ENCODE assay signal across 9 cellular contexts in genomic region chrX:91770619-91771488, GRCh38. TPM values are rescaled to one million over a fixed set of nuclear protein-coding genes. Genes with fewer than 3 reads are reported as not detected.
A peak's percentile ranks its signal among the peaks of the same experiment; 100 is the strongest.
DNase-seq lines count a peak whose midpoint lies in the region; ATAC-seq and TF ChIP-seq lines count a peak whose summit lies in the region.
"Not testable (repeated sequence)": the region's sequence is repeated elsewhere in the genome, so short reads cannot be mapped to it uniquely, and the experiment has no call there.
"Had no signal": no experiment of that assay in that cellular context is flagged by ENCODE, and none has a peak within 500 bp of the region (broad histone marks: within the 10 kb centered on the region; RNA-seq: fewer than 3 reads in every experiment).

No MANE protein-coding gene starts in this region.

- TF ChIP-seq CTCF in GM23338 (conservative IDR thresholded peaks at IDR 0.05; ENCODE audit: low read depth in 2 of 2): not testable (repeated sequence)
- TF ChIP-seq CTCF in gastroesophageal sphincter (IDR thresholded peaks at IDR 0.05) (peak in 1 of 4 experiments; percentile 34), nephron (IDR thresholded peaks at IDR 0.05; ENCODE audit: unreplicated experiment in 3 of 3) (peak; percentile 29 to 57 (median 36))

- not testable (repeated sequence) for H3K27me3 Mint-ChIP-seq in CD4-positive, alpha-beta memory T cell; GM23338 (ENCODE audit: insufficient read depth, low read depth, poor library complexity); activated CD8-positive, alpha-beta memory T cell treated with anti-CD3 and anti-CD28 coated beads, Interleukin-2, amount 10 ng/mL, durations not matched to agents 7 days and 5 days; nephron (ENCODE audit: low read depth)

- H3K4me3 Mint-ChIP-seq in CD4-positive, alpha-beta memory T cell: peak overlapping the region in 7 of 8 donors; percentile 39 to 68 (median 66)
- H3K4me3 Mint-ChIP-seq in GM23338 (peak overlapping the region; percentile 34; the same call in 1 of the 3 replicates), nephron (peak overlapping the region; percentile 63 to 75 (median 65))
- not testable (repeated sequence) for H3K4me3 Mint-ChIP-seq in activated CD8-positive, alpha-beta memory T cell treated with anti-CD3 and anti-CD28 coated beads, Interleukin-2, amount 10 ng/mL, durations not matched to agents 7 days and 5 days

- H3K4me2 ChIP-seq in GM23338: not testable (repeated sequence)

- peak in 4 of 5 donors; percentile 16 to 20 (median 18) for DNase-seq in CD4-positive, alpha-beta memory T cell
- not testable (repeated sequence) for DNase-seq in GM23338 (ENCODE audit: low spot score); activated CD8-positive, alpha-beta memory T cell treated with anti-CD3 and anti-CD28 coated beads, Interleukin-2, amount 10 ng/mL, durations not matched to agents 7 days and 5 days
- peak; percentile 0 for DNase-seq in LHCN-M2 (ENCODE audit: low read depth)

- H4K20me1 ChIP-seq in GM23338 (replicated peaks; ENCODE audit: insufficient read depth): not testable (repeated sequence)

- H3F3A ChIP-seq in GM23338 (replicated peaks; ENCODE audit: low read depth): not testable (repeated sequence)

- H3K27ac ChIP-seq in CD4-positive, alpha-beta memory T cell (ENCODE audit: low read depth, low read length); GM23338 (ENCODE audit: low read depth); gastroesophageal sphincter: not testable (repeated sequence)

- not testable (repeated sequence) for H2AFZ ChIP-seq in GM23338

- H3K27ac Mint-ChIP-seq in CD4-positive, alpha-beta memory T cell; GM23338; activated CD8-positive, alpha-beta memory T cell treated with anti-CD3 and anti-CD28 coated beads, Interleukin-2, amount 10 ng/mL, durations not matched to agents 7 days and 5 days; nephron: not testable (repeated sequence)

- intact Hi-C loops in CD4-positive, alpha-beta memory T cell (cut with micrococcal nuclease): not testable (repeated sequence)

- peak; percentile 96 for ATAC-seq in GM19324 (IDR thresholded peaks at IDR 0.05; ENCODE audit: low FRiP score, unreplicated experiment)
- peak; percentile 86 for ATAC-seq in GM23338
- peak; percentile 99 for ATAC-seq in HG03095 (IDR thresholded peaks at IDR 0.05; ENCODE audit: unreplicated experiment)
- peak; percentile 93 for ATAC-seq in activated CD8-positive, alpha-beta memory T cell treated with anti-CD3 and anti-CD28 coated beads, Interleukin-2, amount 10 ng/mL, durations not matched to agents 7 days and 5 days
- ATAC-seq in gastroesophageal sphincter: peak; percentile 58

- H3K36me3 ChIP-seq in CD4-positive, alpha-beta memory T cell (ENCODE audit: insufficient read depth, low read length); GM23338 (ENCODE audit: insufficient read depth); gastroesophageal sphincter: not testable (repeated sequence)

- H3K27me3 ChIP-seq in CD4-positive, alpha-beta memory T cell (ENCODE audit: insufficient read depth, low read length); GM23338 (ENCODE audit: insufficient read depth); gastroesophageal sphincter: not testable (repeated sequence)

- not testable (repeated sequence) for H3K79me2 ChIP-seq in GM23338 (replicated peaks; ENCODE audit: insufficient read depth)

- not testable (repeated sequence) for TF ChIP-seq EP300 in gastroesophageal sphincter (IDR thresholded peaks at IDR 0.05)

- not testable (repeated sequence) for H3K9me3 ChIP-seq in CD4-positive, alpha-beta memory T cell (ENCODE audit: control insufficient read depth in 1 of 2, low read length in 2 of 2); gastroesophageal sphincter

- not testable (repeated sequence) for TF ChIP-seq POLR2A in gastroesophageal sphincter (IDR thresholded peaks at IDR 0.05)

- POLR2A ChIA-PET in CD4-positive, alpha-beta memory T cell (lab: Charles Lee; ENCODE audit: partially characterized antibody): not testable (repeated sequence)

- not testable (repeated sequence) for H3K9me3 Mint-ChIP-seq in CD4-positive, alpha-beta memory T cell; GM23338; activated CD8-positive, alpha-beta memory T cell treated with anti-CD3 and anti-CD28 coated beads, Interleukin-2, amount 10 ng/mL, durations not matched to agents 7 days and 5 days (ENCODE audit: low read depth); nephron

- H3K36me3 Mint-ChIP-seq in CD4-positive, alpha-beta memory T cell; GM23338 (ENCODE audit: low read depth); activated CD8-positive, alpha-beta memory T cell treated with anti-CD3 and anti-CD28 coated beads, Interleukin-2, amount 10 ng/mL, durations not matched to agents 7 days and 5 days; nephron (ENCODE audit: low read depth): not testable (repeated sequence)

- not testable (repeated sequence) for H3K4me1 Mint-ChIP-seq in CD4-positive, alpha-beta memory T cell; GM23338; activated CD8-positive, alpha-beta memory T cell treated with anti-CD3 and anti-CD28 coated beads, Interleukin-2, amount 10 ng/mL, durations not matched to agents 7 days and 5 days; nephron

- WGBS in gastroesophageal sphincter (ENCODE audit: low coverage in 1 of 2), 2 donors: 40 to 42% methylated on average over 1 to 3 of the region's 9 CpGs

- CTCF ChIA-PET in CD4-positive, alpha-beta memory T cell (lab: Charles Lee; ENCODE audit: partially characterized antibody); activated CD8-positive, alpha-beta memory T cell treated with anti-CD3 and anti-CD28 coated beads, Interleukin-2, amount 10 ng/mL, durations not matched to agents 7 days and 5 days (lab: Charles Lee): not testable (repeated sequence)

- H3K4me1 ChIP-seq in CD4-positive, alpha-beta memory T cell (ENCODE audit: insufficient read depth, low read length); GM23338 (ENCODE audit: insufficient read depth); gastroesophageal sphincter: not testable (repeated sequence)

- not testable (repeated sequence) for H3K4me3 ChIP-seq in CD4-positive, alpha-beta memory T cell (ENCODE audit: low read length in 2 of 2); GM23338; gastroesophageal sphincter

- not testable (repeated sequence) for H3K9me2 ChIP-seq in GM23338 (ENCODE audit: insufficient read depth)

RNA-seq across cellular contexts. Expression of gene PCDH11X, which starts 8.3 kb away (rescaled TPM):
- not detected for total RNA-seq in CD4-positive, alpha-beta memory T cell
- not detected for polyA plus RNA-seq in CD4-positive, alpha-beta memory T cell
- 14.8 and 22.6 TPM in 2 replicates for total RNA-seq in GM23338 (2014; rRNA removed; shearing (Covaris generic))
- polyA plus RNA-seq in GM23338 (2016; fragmentation: Nextera tagmentation; extraction: Ambion mirVana): 10.8 and 16.1 TPM in 2 replicates
- total RNA-seq in LHCN-M2 (2014; rRNA removed): not detected in 2 replicates
- polyA plus RNA-seq in LHCN-M2 (2012): not detected
- total RNA-seq in activated CD8-positive, alpha-beta memory T cell treated with anti-CD3 and anti-CD28 coated beads, Interleukin-2, amount 10 ng/mL, durations not matched to agents 7 days and 5 days: not detected
- under 1 TPM; 0.12 to 0.62 (median 0.20) TPM for total RNA-seq in gastroesophageal sphincter
- total RNA-seq: activated naive CD8-positive, alpha-beta T cell treated with anti-CD3 and anti-CD28 coated beads for 36 hours had no signal
